ENCODE assay signal across 12 cellular contexts in genomic region chr10:110401401-110402076, GRCh38.
"Had no signal": no experiment of that assay in that cellular context is flagged by ENCODE, and none has a peak within 500 bp of the region (broad histone marks: within the 10 kb centered on the region; RNA-seq: fewer than 3 reads in every experiment).

No MANE protein-coding gene starts in this region.

- H2AFZ ChIP-seq: neural progenitor cell, parathyroid adenoma had no signal

- H3K36me3 ChIP-seq: gastrocnemius medialis, neural progenitor cell, tibial artery had no signal

- H3K36me3 Mint-ChIP-seq: neural progenitor cell had no signal

- H3K27me3 Mint-ChIP-seq: activated CD4-positive, alpha-beta T cell treated with anti-CD3 and anti-CD28 coated beads for 36 hours had no signal

- H3K27ac Mint-ChIP-seq: activated CD4-positive, alpha-beta memory T cell treated with anti-CD3 and anti-CD28 coated beads, Interleukin-2, amount 10 ng/mL, durations not matched to agents 7 days and 5 days; activated CD4-positive, alpha-beta T cell treated with anti-CD3 and anti-CD28 coated beads for 36 hours; activated T-cell treated with anti-CD3 and anti-CD28 coated beads, Interleukin-2, amount 50 U/mL, for 72 hours; neural progenitor cell had no signal

- H3K4me2 ChIP-seq: neural progenitor cell had no signal

- DNase-seq: activated CD4-positive, alpha-beta memory T cell treated with anti-CD3 and anti-CD28 coated beads, Interleukin-2, amount 10 ng/mL, durations not matched to agents 7 days and 5 days; activated CD4-positive, alpha-beta T cell treated with anti-CD3 and anti-CD28 coated beads for 36 hours; activated T-cell treated with anti-CD3 and anti-CD28 coated beads, Interleukin-2, amount 50 U/mL, for 72 hours; aorta; gastrocnemius medialis; left ventricle myocardium superior; retina; small intestine; T-helper 9 cell; tibial artery had no signal

- H3K27me3 ChIP-seq: gastrocnemius medialis, neural progenitor cell, tibial artery had no signal

- H3K9ac ChIP-seq: neural progenitor cell, parathyroid adenoma had no signal

- H3K27ac ChIP-seq: gastrocnemius medialis, neural progenitor cell, parathyroid adenoma, tibial artery had no signal

- H3K4me3 ChIP-seq: gastrocnemius medialis, neural progenitor cell, tibial artery had no signal

- H3K9me3 Mint-ChIP-seq: activated CD4-positive, alpha-beta memory T cell treated with anti-CD3 and anti-CD28 coated beads, Interleukin-2, amount 10 ng/mL, durations not matched to agents 7 days and 5 days; activated T-cell treated with anti-CD3 and anti-CD28 coated beads, Interleukin-2, amount 50 U/mL, for 72 hours; neural progenitor cell had no signal

- ATAC-seq: activated CD4-positive, alpha-beta T cell treated with anti-CD3 and anti-CD28 coated beads for 36 hours; activated T-cell treated with anti-CD3 and anti-CD28 coated beads, Interleukin-2, amount 50 U/mL, for 72 hours; gastrocnemius medialis; left ventricle myocardium superior had no signal

- H3K9me3 ChIP-seq: gastrocnemius medialis, tibial artery had no signal

- H3K4me1 ChIP-seq: gastrocnemius medialis had no signal

- H3K4me3 Mint-ChIP-seq: activated CD4-positive, alpha-beta memory T cell treated with anti-CD3 and anti-CD28 coated beads, Interleukin-2, amount 10 ng/mL, durations not matched to agents 7 days and 5 days; activated CD4-positive, alpha-beta T cell treated with anti-CD3 and anti-CD28 coated beads for 36 hours; activated T-cell treated with anti-CD3 and anti-CD28 coated beads, Interleukin-2, amount 50 U/mL, for 72 hours; neural progenitor cell had no signal
